ENCODE assay signal across 16 cellular contexts in the genomic region with DNA sequence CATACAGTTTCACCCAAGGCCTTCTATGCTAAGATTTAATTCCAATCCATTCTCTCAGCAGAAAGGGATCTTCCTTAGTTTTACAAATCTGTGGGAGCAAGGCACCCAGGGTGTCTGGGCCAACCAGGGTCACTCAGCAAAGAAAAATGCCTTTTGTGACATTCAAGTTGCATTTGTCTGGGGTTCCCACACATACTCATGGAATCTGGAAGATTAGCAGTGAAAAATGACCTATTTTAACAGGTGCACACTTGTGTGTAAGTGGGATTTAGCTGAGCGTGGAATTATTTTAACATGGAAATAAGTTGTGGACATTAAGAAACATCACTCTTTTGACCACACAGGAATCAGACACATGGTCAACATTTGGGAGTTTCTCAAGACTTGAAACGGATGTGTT.
"Had no signal": no experiment of that assay in that cellular context is flagged by ENCODE, and none has a peak within 500 bp of the region (broad histone marks: within the 10 kb centered on the region; RNA-seq: fewer than 3 reads in every experiment).

No MANE protein-coding gene starts in this region.

- H3K4me1 ChIP-seq: right lobe of liver had no signal

- H3K4me3 ChIP-seq: right lobe of liver, spleen had no signal

- DNase-seq: activated CD4-positive, alpha-beta T cell treated with anti-CD3 and anti-CD28 coated beads for 4 hours; activated CD8-positive, alpha-beta memory T cell treated with anti-CD3 and anti-CD28 coated beads, Interleukin-2, amount 50 U/mL, for 4 hours; activated CD8-positive, alpha-beta T cell treated with anti-CD3 and anti-CD28 coated beads, Interleukin-2, amount 10 ng/mL, durations not matched to agents 7 days and 5 days; activated gamma-delta T cell treated with Interleukin-2 at 50 U/mL for 16 hours; activated T-cell treated with anti-CD3 and anti-CD28 coated beads, Interleukin-2, amount 50 U/mL, for 72 hours; amygdala; cerebellar nuclear complex; dermis blood vessel endothelial cell; foreskin fibroblast; glutamatergic neuron; right lobe of liver; spleen; T-helper 2 cell had no signal

- H3K27ac Mint-ChIP-seq: activated CD8-positive, alpha-beta T cell treated with anti-CD3 and anti-CD28 coated beads, Interleukin-2, amount 10 ng/mL, durations not matched to agents 7 days and 5 days; activated naive CD8-positive, alpha-beta T cell; activated T-cell treated with anti-CD3 and anti-CD28 coated beads, Interleukin-2, amount 50 U/mL, for 72 hours; stimulated activated naive CD8-positive, alpha-beta T cell treated with anti-CD3 and anti-CD28 coated beads, Interleukin-15, Interleukin-2, amounts not matched to agents 100 ng/mL and 50 ng/mL, for 24 hours; WTC11 had no signal

- H3K9me3 Mint-ChIP-seq: activated T-cell treated with anti-CD3 and anti-CD28 coated beads, Interleukin-2, amount 50 U/mL, for 72 hours; stimulated activated naive CD8-positive, alpha-beta T cell treated with anti-CD3 and anti-CD28 coated beads, Interleukin-15, Interleukin-2, amounts not matched to agents 100 ng/mL and 50 ng/mL, for 24 hours; WTC11 had no signal

- H3K36me3 Mint-ChIP-seq: activated naive CD8-positive, alpha-beta T cell; WTC11 had no signal

- H3K9me3 ChIP-seq: right lobe of liver, spleen had no signal

- ATAC-seq: activated CD8-positive, alpha-beta T cell treated with anti-CD3 and anti-CD28 coated beads, Interleukin-2, amount 10 ng/mL, durations not matched to agents 7 days and 5 days; activated T-cell treated with anti-CD3 and anti-CD28 coated beads, Interleukin-2, amount 50 U/mL, for 72 hours; right lobe of liver had no signal

- H3K27me3 ChIP-seq: right lobe of liver, spleen had no signal

- H3K27ac ChIP-seq: right lobe of liver, spleen had no signal

- H3K27me3 Mint-ChIP-seq: activated naive CD8-positive, alpha-beta T cell had no signal

- H3K36me3 ChIP-seq: right lobe of liver, spleen had no signal

- H3K4me3 Mint-ChIP-seq: activated CD8-positive, alpha-beta T cell treated with anti-CD3 and anti-CD28 coated beads, Interleukin-2, amount 10 ng/mL, durations not matched to agents 7 days and 5 days; activated naive CD8-positive, alpha-beta T cell; activated T-cell treated with anti-CD3 and anti-CD28 coated beads, Interleukin-2, amount 50 U/mL, for 72 hours; stimulated activated naive CD8-positive, alpha-beta T cell treated with anti-CD3 and anti-CD28 coated beads, Interleukin-15, Interleukin-2, amounts not matched to agents 100 ng/mL and 50 ng/mL, for 24 hours; WTC11 had no signal
